In genomic region chr11:10455637-10456487, GRCh38 we compare ENCODE assay signal across 1 cellular context.
TF ChIP-seq lines count a peak whose summit lies in the region.

No MANE protein-coding gene starts in this region.

TF ChIP-seq in GM12878, 131 proteins besides CTCF, POLR2A, EP300 and RAD21 (continued from another document and continues in another):
- no peak for TF ChIP-seq REST (IDR thresholded peaks at IDR 0.05; ENCODE audit: low read depth, low read length)
- TF ChIP-seq, protein P1, sequence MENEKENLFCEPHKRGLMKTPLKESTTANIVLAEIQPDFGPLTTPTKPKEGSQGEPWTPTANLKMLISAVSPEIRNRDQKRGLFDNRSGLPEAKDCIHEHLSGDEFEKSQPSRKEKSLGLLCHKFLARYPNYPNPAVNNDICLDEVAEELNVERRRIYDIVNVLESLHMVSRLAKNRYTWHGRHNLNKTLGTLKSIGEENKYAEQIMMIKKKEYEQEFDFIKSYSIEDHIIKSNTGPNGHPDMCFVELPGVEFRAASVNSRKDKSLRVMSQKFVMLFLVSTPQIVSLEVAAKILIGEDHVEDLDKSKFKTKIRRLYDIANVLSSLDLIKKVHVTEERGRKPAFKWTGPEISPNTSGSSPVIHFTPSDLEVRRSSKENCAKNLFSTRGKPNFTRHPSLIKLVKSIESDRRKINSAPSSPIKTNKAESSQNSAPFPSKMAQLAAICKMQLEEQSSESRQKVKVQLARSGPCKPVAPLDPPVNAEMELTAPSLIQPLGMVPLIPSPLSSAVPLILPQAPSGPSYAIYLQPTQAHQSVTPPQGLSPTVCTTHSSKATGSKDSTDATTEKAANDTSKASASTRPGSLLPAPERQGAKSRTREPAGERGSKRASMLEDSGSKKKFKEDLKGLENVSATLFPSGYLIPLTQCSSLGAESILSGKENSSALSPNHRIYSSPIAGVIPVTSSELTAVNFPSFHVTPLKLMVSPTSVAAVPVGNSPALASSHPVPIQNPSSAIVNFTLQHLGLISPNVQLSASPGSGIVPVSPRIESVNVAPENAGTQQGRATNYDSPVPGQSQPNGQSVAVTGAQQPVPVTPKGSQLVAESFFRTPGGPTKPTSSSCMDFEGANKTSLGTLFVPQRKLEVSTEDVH (IDR thresholded peaks at IDR 0.05; ENCODE audit: low read depth, partially characterized antibody), result no peak
- TF ChIP-seq PML (IDR thresholded peaks at IDR 0.05; ENCODE audit: low read length), result no peak
- no peak for TF ChIP-seq ESRRA (IDR thresholded peaks at IDR 0.05; ENCODE audit: low read length)
- no peak for TF ChIP-seq TBL1XR1 (IDR thresholded peaks at IDR 0.05; ENCODE audit: low read depth, low read length)
- TF ChIP-seq, protein P2, sequence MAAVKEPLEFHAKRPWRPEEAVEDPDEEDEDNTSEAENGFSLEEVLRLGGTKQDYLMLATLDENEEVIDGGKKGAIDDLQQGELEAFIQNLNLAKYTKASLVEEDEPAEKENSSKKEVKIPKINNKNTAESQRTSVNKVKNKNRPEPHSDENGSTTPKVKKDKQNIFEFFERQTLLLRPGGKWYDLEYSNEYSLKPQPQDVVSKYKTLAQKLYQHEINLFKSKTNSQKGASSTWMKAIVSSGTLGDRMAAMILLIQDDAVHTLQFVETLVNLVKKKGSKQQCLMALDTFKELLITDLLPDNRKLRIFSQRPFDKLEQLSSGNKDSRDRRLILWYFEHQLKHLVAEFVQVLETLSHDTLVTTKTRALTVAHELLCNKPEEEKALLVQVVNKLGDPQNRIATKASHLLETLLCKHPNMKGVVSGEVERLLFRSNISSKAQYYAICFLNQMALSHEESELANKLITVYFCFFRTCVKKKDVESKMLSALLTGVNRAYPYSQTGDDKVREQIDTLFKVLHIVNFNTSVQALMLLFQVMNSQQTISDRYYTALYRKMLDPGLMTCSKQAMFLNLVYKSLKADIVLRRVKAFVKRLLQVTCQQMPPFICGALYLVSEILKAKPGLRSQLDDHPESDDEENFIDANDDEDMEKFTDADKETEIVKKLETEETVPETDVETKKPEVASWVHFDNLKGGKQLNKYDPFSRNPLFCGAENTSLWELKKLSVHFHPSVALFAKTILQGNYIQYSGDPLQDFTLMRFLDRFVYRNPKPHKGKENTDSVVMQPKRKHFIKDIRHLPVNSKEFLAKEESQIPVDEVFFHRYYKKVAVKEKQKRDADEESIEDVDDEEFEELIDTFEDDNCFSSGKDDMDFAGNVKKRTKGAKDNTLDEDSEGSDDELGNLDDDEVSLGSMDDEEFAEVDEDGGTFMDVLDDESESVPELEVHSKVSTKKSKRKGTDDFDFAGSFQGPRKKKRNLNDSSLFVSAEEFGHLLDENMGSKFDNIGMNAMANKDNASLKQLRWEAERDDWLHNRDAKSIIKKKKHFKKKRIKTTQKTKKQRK (IDR thresholded peaks at IDR 0.05; ENCODE audit: low read depth, low read length), result no peak
- no peak for TF ChIP-seq CBX5 (IDR thresholded peaks at IDR 0.05; ENCODE audit: low read depth)
- peak; percentile 72 for TF ChIP-seq SPI1 (IDR thresholded peaks at IDR 0.05; ENCODE audit: borderline replicate concordance, insufficient read depth, low read depth, low read length)
- TF ChIP-seq CHD1 (IDR thresholded peaks at IDR 0.05; ENCODE audit: low read depth, low read length), result no peak
- TF ChIP-seq, protein P3, sequence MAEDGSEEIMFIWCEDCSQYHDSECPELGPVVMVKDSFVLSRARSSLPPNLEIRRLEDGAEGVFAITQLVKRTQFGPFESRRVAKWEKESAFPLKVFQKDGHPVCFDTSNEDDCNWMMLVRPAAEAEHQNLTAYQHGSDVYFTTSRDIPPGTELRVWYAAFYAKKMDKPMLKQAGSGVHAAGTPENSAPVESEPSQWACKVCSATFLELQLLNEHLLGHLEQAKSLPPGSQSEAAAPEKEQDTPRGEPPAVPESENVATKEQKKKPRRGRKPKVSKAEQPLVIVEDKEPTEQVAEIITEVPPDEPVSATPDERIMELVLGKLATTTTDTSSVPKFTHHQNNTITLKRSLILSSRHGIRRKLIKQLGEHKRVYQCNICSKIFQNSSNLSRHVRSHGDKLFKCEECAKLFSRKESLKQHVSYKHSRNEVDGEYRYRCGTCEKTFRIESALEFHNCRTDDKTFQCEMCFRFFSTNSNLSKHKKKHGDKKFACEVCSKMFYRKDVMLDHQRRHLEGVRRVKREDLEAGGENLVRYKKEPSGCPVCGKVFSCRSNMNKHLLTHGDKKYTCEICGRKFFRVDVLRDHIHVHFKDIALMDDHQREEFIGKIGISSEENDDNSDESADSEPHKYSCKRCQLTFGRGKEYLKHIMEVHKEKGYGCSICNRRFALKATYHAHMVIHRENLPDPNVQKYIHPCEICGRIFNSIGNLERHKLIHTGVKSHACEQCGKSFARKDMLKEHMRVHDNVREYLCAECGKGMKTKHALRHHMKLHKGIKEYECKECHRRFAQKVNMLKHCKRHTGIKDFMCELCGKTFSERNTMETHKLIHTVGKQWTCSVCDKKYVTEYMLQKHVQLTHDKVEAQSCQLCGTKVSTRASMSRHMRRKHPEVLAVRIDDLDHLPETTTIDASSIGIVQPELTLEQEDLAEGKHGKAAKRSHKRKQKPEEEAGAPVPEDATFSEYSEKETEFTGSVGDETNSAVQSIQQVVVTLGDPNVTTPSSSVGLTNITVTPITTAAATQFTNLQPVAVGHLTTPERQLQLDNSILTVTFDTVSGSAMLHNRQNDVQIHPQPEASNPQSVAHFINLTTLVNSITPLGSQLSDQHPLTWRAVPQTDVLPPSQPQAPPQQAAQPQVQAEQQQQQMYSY (CRISPR knock-in tag; IDR thresholded peaks at IDR 0.05), result no peak
- TF ChIP-seq ZBTB40 (IDR thresholded peaks at IDR 0.05; ENCODE audit: borderline replicate concordance), result no peak
- TF ChIP-seq PAX8 (IDR thresholded peaks at IDR 0.05), result no peak
- TF ChIP-seq E4F1 (IDR thresholded peaks at IDR 0.05; ENCODE audit: borderline replicate concordance, partially characterized antibody), result no peak
- peak; percentile 39; the same call in 1 of the 2 replicates for TF ChIP-seq TAF1 (IDR thresholded peaks at IDR 0.05; ENCODE audit: borderline replicate concordance, low read depth, low read length)
- no peak for TF ChIP-seq NFXL1 (IDR thresholded peaks at IDR 0.05; ENCODE audit: borderline replicate concordance)
- peak; percentile 30; the same call in 1 of the 2 replicates for TF ChIP-seq MXI1 (IDR thresholded peaks at IDR 0.05; ENCODE audit: low read depth, low read length)
- TF ChIP-seq RUNX3 (IDR thresholded peaks at IDR 0.05; ENCODE audit: low read length), result peak; percentile 74
- peak; percentile 54; the same call in 1 of the 2 replicates for TF ChIP-seq CREM (IDR thresholded peaks at IDR 0.05; ENCODE audit: low read depth)
- TF ChIP-seq NRF1 (conservative IDR thresholded peaks at IDR 0.05; ENCODE audit: low read depth, low read length), result no peak
- TF ChIP-seq YY1 (IDR thresholded peaks at IDR 0.05; ENCODE audit: low read depth, low read length), result peak; percentile 78
- TF ChIP-seq FOXK2 (IDR thresholded peaks at IDR 0.05), result no peak
- TF ChIP-seq ZBTB4 (CRISPR knock-in tag; IDR thresholded peaks at IDR 0.05), result no peak
- TF ChIP-seq NR2C2 (IDR thresholded peaks at IDR 0.05; ENCODE audit: borderline replicate concordance, control insufficient read depth, insufficient read length, low read depth), result no peak
- no peak for TF ChIP-seq MYC (IDR thresholded peaks at IDR 0.05; ENCODE audit: insufficient read depth, insufficient read length, insufficient replicate concordance, low read length, severe bottlenecking)
- TF ChIP-seq HDAC6 (IDR thresholded peaks at IDR 0.05; ENCODE audit: unreplicated experiment), result no peak
- TF ChIP-seq, protein P4, sequence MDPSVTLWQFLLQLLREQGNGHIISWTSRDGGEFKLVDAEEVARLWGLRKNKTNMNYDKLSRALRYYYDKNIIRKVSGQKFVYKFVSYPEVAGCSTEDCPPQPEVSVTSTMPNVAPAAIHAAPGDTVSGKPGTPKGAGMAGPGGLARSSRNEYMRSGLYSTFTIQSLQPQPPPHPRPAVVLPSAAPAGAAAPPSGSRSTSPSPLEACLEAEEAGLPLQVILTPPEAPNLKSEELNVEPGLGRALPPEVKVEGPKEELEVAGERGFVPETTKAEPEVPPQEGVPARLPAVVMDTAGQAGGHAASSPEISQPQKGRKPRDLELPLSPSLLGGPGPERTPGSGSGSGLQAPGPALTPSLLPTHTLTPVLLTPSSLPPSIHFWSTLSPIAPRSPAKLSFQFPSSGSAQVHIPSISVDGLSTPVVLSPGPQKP (IDR thresholded peaks at IDR 0.05; ENCODE audit: low read depth, low read length), result no peak
- peak; percentile 18; the same call in 1 of the 2 replicates for TF ChIP-seq GATAD2B (conservative IDR thresholded peaks at IDR 0.05; ENCODE audit: low read depth)
- TF ChIP-seq SMC3 (IDR thresholded peaks at IDR 0.05; ENCODE audit: borderline replicate concordance, low read length), result no peak
- no peak for TF ChIP-seq ZNF207 (IDR thresholded peaks at IDR 0.05; ENCODE audit: borderline replicate concordance)
